15 cellular contexts compared by ENCODE assay signal in genomic region chr3:177608443-177608842, GRCh38.
DNase-seq lines count a peak whose midpoint lies in the region; ATAC-seq and TF ChIP-seq lines count a peak whose summit lies in the region.
"Had no signal": no experiment of that assay in that cellular context is flagged by ENCODE, and none has a peak within 500 bp of the region (broad histone marks: within the 10 kb centered on the region; RNA-seq: fewer than 3 reads in every experiment).

No MANE protein-coding gene starts in this region.

- H4K20me1 ChIP-seq in H9 (ENCODE audit: control insufficient read depth, insufficient read depth, insufficient read length), result no peaks in the 10 kb centered on the region

- no peak overlapping the region for H3K14ac ChIP-seq in H9 (ENCODE audit: insufficient read depth, low read length)

- H4K91ac ChIP-seq in H9 (ENCODE audit: insufficient read length, low read depth, low read length), result no peak overlapping the region

- H3K4ac ChIP-seq in H9 (ENCODE audit: low read depth, low read length), result no peak overlapping the region

- no peak overlapping the region for H2BK120ac ChIP-seq in H9 (ENCODE audit: low read depth, low read length, poor library complexity, severe bottlenecking)

- peaks cover 42 to 47% of the 10 kb centered on the region in 2 experiments for H3K4me1 Mint-ChIP-seq in H9

- no peak overlapping the region for H3K4me3 Mint-ChIP-seq in H9
- H3K4me3 Mint-ChIP-seq: CD14-positive monocyte; CD8-positive, alpha-beta T cell; IgD-negative memory B cell had no signal

- H4K5ac ChIP-seq in H9 (ENCODE audit: insufficient read length, low read depth, low read length), result no peak overlapping the region

- no peak overlapping the region for H3K23ac ChIP-seq in H9 (ENCODE audit: insufficient read length, low read depth, low read length)

- H3K79me1 ChIP-seq in H9 (ENCODE audit: insufficient read depth, low read depth, low read length, poor library complexity, severe bottlenecking), result no peaks in the 10 kb centered on the region

- H4K8ac ChIP-seq in H9 (replicated peaks; ENCODE audit: insufficient read length, low read depth, low read length), result no peak overlapping the region

- H3K4me1 ChIP-seq in H9 (ENCODE audit: insufficient read depth, low read length), result peaks cover 11% of the 10 kb centered on the region
- peaks cover 65% of the 10 kb centered on the region for H3K4me1 ChIP-seq in body of pancreas
- H3K4me1 ChIP-seq in liver (ENCODE audit: control insufficient read depth in 4 of 4, insufficient read depth in 4 of 4, low read length in 3 of 4), result peaks cover 13 to 24% (median 21%) of the 10 kb centered on the region in 4 donors
- H3K4me1 ChIP-seq in parathyroid adenoma, result peaks cover 60% of the 10 kb centered on the region

- H2AFZ ChIP-seq in H9 (ENCODE audit: low read length), result no peak overlapping the region
- peak overlapping the region; percentile 17 for H2AFZ ChIP-seq in parathyroid adenoma

- H3K36me3 ChIP-seq in body of pancreas (replicated peaks in 1 of 2; ENCODE audit: insufficient read depth in 1 of 2, low read depth in 2 of 2) (no peaks in the 10 kb centered on the region), liver (ENCODE audit: control insufficient read depth in 4 of 4, insufficient read depth in 3 of 4, low read depth in 1 of 4, low read length in 3 of 4) (no peaks in the 10 kb centered on the region), parathyroid adenoma (ENCODE audit: control insufficient read depth, insufficient read depth, low read length) (no peaks in the 10 kb centered on the region)

- DNase-seq in H9 (no peak), body of pancreas (no peak), NCI-H2107 treated with DMSO at 0.1 percent for 48 hours (lab: John Stamatoyannopoulos, UW; ENCODE audit: unreplicated experiment) (no peak), SHP77 treated with DMSO at 0.1 percent for 48 hours (lab: John Stamatoyannopoulos, UW) (no peak)
- DNase-seq: CD8-positive, alpha-beta T cell; DMS153; DMS79 treated with DMSO at 0.1 percent for 48 hours; EL had no signal

- TF ChIP-seq RAD21 in liver (IDR thresholded peaks at IDR 0.05), result peak in 1 of 2 donors; percentile 11

- peak overlapping the region; percentile 57 for H2BK12ac ChIP-seq in H9 (ENCODE audit: insufficient read length, low read depth, low read length)

- H2AK5ac ChIP-seq in H9 (ENCODE audit: insufficient read length, low read length), result no peak overlapping the region

- intact Hi-C loops in body of pancreas (cut with DNase I), result no loop called here

- H3K79me2 ChIP-seq in H9 (ENCODE audit: insufficient read depth, low read length), result no peaks in the 10 kb centered on the region
- H3K79me2 ChIP-seq in parathyroid adenoma, result no peaks in the 10 kb centered on the region

- no peak overlapping the region for H2BK15ac ChIP-seq in H9 (ENCODE audit: low read depth, low read length)

- H3K56ac ChIP-seq in H9 (ENCODE audit: insufficient read length, low read depth, low read length), result no peak overlapping the region

- H3K9me3 Mint-ChIP-seq in H9, result peaks cover 7 to 9% of the 10 kb centered on the region in 2 experiments

- ATAC-seq in body of pancreas (no peak), HG02840 (IDR thresholded peaks at IDR 0.05; ENCODE audit: low FRiP score, unreplicated experiment) (no peak)
- ATAC-seq: CD8-positive, alpha-beta T cell; HCT116 had no signal

- H3K4me3 ChIP-seq in body of pancreas (no peak overlapping the region), liver (ENCODE audit: low read depth in 1 of 3, low read length in 3 of 3) (no peak overlapping the region), parathyroid adenoma (ENCODE audit: low read depth, low read length) (no peak overlapping the region)

- peaks cover 0 to 9% (median 4%) of the 10 kb centered on the region in 3 experiments; a peak in 4 of 7 replicates for H3K36me3 Mint-ChIP-seq in H9 (ENCODE audit: insufficient read depth in 1 of 3, low read depth in 3 of 3)
- H3K36me3 Mint-ChIP-seq: CD14-positive monocyte; CD8-positive, alpha-beta T cell; IgD-negative memory B cell had no signal

- TF ChIP-seq CTCF in H9 (conservative IDR thresholded peaks at IDR 0.05) (no peak), body of pancreas (IDR thresholded peaks at IDR 0.05) (no peak), liver (IDR thresholded peaks at IDR 0.05; ENCODE audit: low read depth, low read length, missing input control) (no peak), parathyroid adenoma (IDR thresholded peaks at IDR 0.05) (no peak)

- no peak overlapping the region for H3K18ac ChIP-seq in H9 (ENCODE audit: insufficient read length, low read depth, low read length)

- TF ChIP-seq POLR2A in body of pancreas (IDR thresholded peaks at IDR 0.05), result no peak

- H3K4me2 ChIP-seq in H9 (ENCODE audit: insufficient read depth, insufficient read length, low read length) (no peak overlapping the region), parathyroid adenoma (ENCODE audit: low read length) (peak overlapping the region; percentile 61)

- H2BK20ac ChIP-seq in H9 (ENCODE audit: low read depth, low read length, poor library complexity, severe bottlenecking), result no peak overlapping the region

- H2BK5ac ChIP-seq in H9 (ENCODE audit: insufficient read length, low read length), result no peak overlapping the region

- H3K27me3 Mint-ChIP-seq in H9 (ENCODE audit: low read depth), result no peaks in the 10 kb centered on the region
- H3K27me3 Mint-ChIP-seq: IgD-negative memory B cell had no signal

- H3K9ac ChIP-seq in H9 (ENCODE audit: extremely low read depth, insufficient read length, low read length) (no peak overlapping the region), liver (ENCODE audit: low read depth in 1 of 2, low read length in 2 of 2) (no peak overlapping the region), parathyroid adenoma (no peak overlapping the region)

- H3K9me3 ChIP-seq in H9 (ENCODE audit: control insufficient read depth, low read depth, low read length) (no peaks in the 10 kb centered on the region), body of pancreas (no peaks in the 10 kb centered on the region), liver (ENCODE audit: control insufficient read depth in 4 of 4, low read length in 3 of 4) (no peaks in the 10 kb centered on the region), parathyroid adenoma (ENCODE audit: control insufficient read depth, low read length) (no peaks in the 10 kb centered on the region)

- H3K27ac ChIP-seq in H9 (ENCODE audit: insufficient read length, low read depth, low read length) (no peak overlapping the region), body of pancreas (peak overlapping the region; percentile 32 to 82 (median 56)), liver (ENCODE audit: low read depth in 1 of 2, low read length in 2 of 2) (peak overlapping the region in 1 of 2 donors; percentile 34), parathyroid adenoma (peak overlapping the region; percentile 90)
- H3K27ac ChIP-seq: 22Rv1 had no signal

- WGBS in H9 (ENCODE audit: extremely low coverage, insufficient read length, low lambda C conversion rate), result no CpG with 5 or more reads among the region's 1 CpG
- 16 to 19% methylated on average over 1 of the region's 1 CpG for WGBS in body of pancreas, 2 donors
- WGBS in liver, result 27% methylated on average over 1 of the region's 1 CpG

- H3T11ph ChIP-seq in H9 (ENCODE audit: low read length), result no peak overlapping the region

- H3K27ac Mint-ChIP-seq in H9, result peak overlapping the region in 1 of 3 experiments; percentile 77; a peak in 1 of 7 replicates
- H3K27ac Mint-ChIP-seq: CD14-positive monocyte; CD8-positive, alpha-beta T cell had no signal

- H3K23me2 ChIP-seq in H9 (ENCODE audit: insufficient read length, low read depth, low read length, poor library complexity, severe bottlenecking), result no peaks in the 10 kb centered on the region

- no peaks in the 10 kb centered on the region for H3K27me3 ChIP-seq in H9 (ENCODE audit: insufficient read depth, low read length)
- no peaks in the 10 kb centered on the region for H3K27me3 ChIP-seq in body of pancreas
- no peaks in the 10 kb centered on the region for H3K27me3 ChIP-seq in liver (ENCODE audit: control insufficient read depth in 4 of 4, insufficient read depth in 4 of 4, low read length in 3 of 4)
- no peaks in the 10 kb centered on the region for H3K27me3 ChIP-seq in parathyroid adenoma (ENCODE audit: control insufficient read depth, insufficient read depth, low read length)

TF ChIP-seq in liver, 16 proteins besides CTCF, POLR2A, EP300 and RAD21:
- TF ChIP-seq HNF4A (conservative IDR thresholded peaks at IDR 0.05), result peak in 1 of 2 donors; percentile 36
- TF ChIP-seq JUND (IDR thresholded peaks at IDR 0.05), result peak in 1 of 2 donors; percentile 15
- TF ChIP-seq HNF4G (IDR thresholded peaks at IDR 0.05), result no peak
- peak; percentile 40 for TF ChIP-seq YY1 (IDR thresholded peaks at IDR 0.05)
- TF ChIP-seq RXRA (IDR thresholded peaks at IDR 0.05), result peak; percentile 48 to 62
- TF ChIP-seq SP1 (IDR thresholded peaks at IDR 0.05), result peak; percentile 57
